28 cellular contexts compared by ENCODE assay signal in the genomic region with DNA sequence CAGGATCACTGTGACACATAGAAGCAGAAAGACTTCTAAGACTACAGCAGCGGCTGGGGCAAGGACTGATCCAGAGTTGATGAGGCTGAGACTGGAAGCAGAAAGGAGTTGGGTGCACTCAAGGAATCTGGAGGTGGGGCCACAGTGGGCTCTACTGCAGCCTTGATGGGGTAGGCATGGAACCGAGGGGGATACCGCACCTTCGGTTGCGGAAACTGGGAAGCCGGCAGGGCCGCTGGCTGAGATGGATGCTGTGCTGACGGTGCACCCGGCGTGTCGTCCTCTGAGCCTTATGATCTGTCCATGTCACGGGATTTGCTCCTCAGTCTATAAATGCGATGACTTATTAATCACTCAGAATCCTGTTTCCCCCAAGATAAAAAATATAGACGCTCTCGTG.
"Had no signal": no experiment of that assay in that cellular context is flagged by ENCODE, and none has a peak within 500 bp of the region (broad histone marks: within the 10 kb centered on the region; RNA-seq: fewer than 3 reads in every experiment).

No MANE protein-coding gene starts in this region.

- DNase-seq: activated CD4-positive, alpha-beta memory T cell treated with anti-CD3 and anti-CD28 coated beads, Interleukin-2, amount 10 ng/mL, durations not matched to agents 7 days and 5 days; activated CD4-positive, alpha-beta T cell treated with anti-CD3 and anti-CD28 coated beads for 1 hour; activated CD4-positive, alpha-beta T cell treated with anti-CD3 and anti-CD28 coated beads for 4 hours; activated CD4-positive, alpha-beta T cell treated with anti-CD3 and anti-CD28 coated beads, Interleukin-2, amount 10 ng/mL, durations not matched to agents 7 days and 5 days; activated CD4-positive, alpha-beta T cell treated with anti-CD3 and anti-CD28 coated beads, Interleukin-2, amount 50 U/mL, for 4 hours; activated CD4-positive, CD25-positive, alpha-beta regulatory T cell; activated CD8-positive, alpha-beta memory T cell treated with anti-CD3 and anti-CD28 coated beads, Interleukin-2, amount 50 U/mL, for 48 hours; activated gamma-delta T cell; activated naive CD4-positive, alpha-beta T cell; activated naive CD4-positive, alpha-beta T cell treated with anti-CD3 and anti-CD28 coated beads, Interleukin-2, amount 10 ng/mL, durations not matched to agents 7 days and 5 days; activated naive CD8-positive, alpha-beta T cell treated with anti-CD3 and anti-CD28 coated beads, Interleukin-2, amount 10 ng/mL, durations not matched to agents 7 days and 5 days; activated T-cell treated with anti-CD3 and anti-CD28 coated beads for 4 hours; activated T-cell treated with anti-CD3 and anti-CD28 coated beads, Interleukin-2, amount 50 U/mL, for 24 hours; activated T-cell treated with anti-CD3 and anti-CD28 coated beads, Interleukin-2, amount 50 U/mL, for 72 hours; central memory CD4-positive, alpha-beta T cell; cerebellar nuclear complex; colonic mucosa; dorsolateral prefrontal cortex; effector memory CD4-positive, alpha-beta T cell; erythroblast; esophagus squamous epithelium; foreskin melanocyte; T-helper 2 cell had no signal

- H3K27ac ChIP-seq: ascending aorta, breast epithelium, cardiac muscle cell, colonic mucosa, dorsolateral prefrontal cortex, esophagus squamous epithelium, gastroesophageal sphincter had no signal

- H3K9me3 ChIP-seq: ascending aorta, colonic mucosa, esophagus squamous epithelium had no signal

- ATAC-seq: activated naive CD4-positive, alpha-beta T cell treated with anti-CD3 and anti-CD28 coated beads, Interleukin-2, amount 50 U/mL, for 72 hours; activated T-cell treated with anti-CD3 and anti-CD28 coated beads, Interleukin-2, amount 50 U/mL, for 72 hours; gastroesophageal sphincter had no signal

- H3K4me1 ChIP-seq: ascending aorta, breast epithelium, colonic mucosa, esophagus squamous epithelium, gastroesophageal sphincter had no signal

- H3K27me3 ChIP-seq: ascending aorta, breast epithelium, cardiac muscle cell, colonic mucosa, dorsolateral prefrontal cortex, esophagus squamous epithelium, gastroesophageal sphincter had no signal

- H3K4me3 ChIP-seq: ascending aorta, breast epithelium, cardiac muscle cell, colonic mucosa, dorsolateral prefrontal cortex, esophagus squamous epithelium, gastroesophageal sphincter had no signal

- H3K36me3 ChIP-seq: ascending aorta, breast epithelium, cardiac muscle cell, colonic mucosa, esophagus squamous epithelium, gastroesophageal sphincter had no signal
